Comparison of ENCODE assay signal across 12 cellular contexts in the genomic region with DNA sequence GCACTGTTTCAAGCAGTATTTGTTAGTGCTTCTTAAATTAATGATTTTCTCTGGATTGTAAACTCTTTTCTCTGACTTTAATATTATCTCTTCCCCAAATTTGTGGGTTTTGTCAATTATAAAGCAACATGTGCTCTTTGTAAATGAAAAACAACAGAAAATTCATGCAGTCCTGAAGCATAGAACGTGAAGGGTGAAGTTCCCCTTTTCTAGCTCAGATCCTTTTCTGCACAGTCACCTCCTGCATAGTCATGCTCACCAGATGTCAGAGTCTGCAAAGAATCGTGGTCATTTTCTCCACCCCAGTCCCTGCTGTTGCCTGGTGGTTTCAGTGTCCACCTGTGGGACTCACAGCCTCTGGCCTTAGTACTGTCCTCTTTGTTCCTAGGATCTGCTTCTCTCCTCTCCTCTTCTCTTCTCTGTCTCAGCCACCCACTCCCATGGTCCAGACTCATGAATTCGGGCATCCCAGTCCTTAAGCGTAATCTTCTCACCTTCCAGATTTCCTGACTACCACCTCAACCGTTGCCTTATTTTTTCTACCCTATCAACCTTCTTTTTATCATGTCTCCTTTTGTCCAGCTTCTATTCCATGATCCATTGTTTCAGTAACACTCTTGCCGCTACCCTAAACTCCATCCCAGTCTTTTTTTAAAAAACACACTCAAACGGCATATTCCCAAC.
A peak's percentile ranks its signal among the peaks of the same experiment; 100 is the strongest.
DNase-seq lines count a peak whose midpoint lies in the region; ATAC-seq and TF ChIP-seq lines count a peak whose summit lies in the region.
"Had no signal": no experiment of that assay in that cellular context is flagged by ENCODE, and none has a peak within 500 bp of the region (broad histone marks: within the 10 kb centered on the region; RNA-seq: fewer than 3 reads in every experiment).

No MANE protein-coding gene starts in this region.

- peaks cover 0 to 3% of the 10 kb centered on the region in 2 donors for H3K4me1 ChIP-seq in lung (ENCODE audit: control insufficient read depth in 2 of 2, insufficient read depth in 2 of 2, low read length in 2 of 2)
- H3K4me1 ChIP-seq: uterus had no signal

- no peaks in the 10 kb centered on the region for H3K27me3 ChIP-seq in lung (ENCODE audit: control insufficient read depth, insufficient read depth)
- H3K27me3 ChIP-seq: uterus had no signal

- H3K27ac ChIP-seq in lung (ENCODE audit: low read depth in 1 of 2, low read length in 1 of 2), result peak overlapping the region in 1 of 2 donors; percentile 11
- H3K27ac ChIP-seq: uterus had no signal

- H3K36me3 ChIP-seq in lung (ENCODE audit: control insufficient read depth in 2 of 2, insufficient read depth in 2 of 2, low read length in 2 of 2), result peaks cover 0 to 10% of the 10 kb centered on the region in 2 donors
- H3K36me3 ChIP-seq: uterus had no signal

- peaks cover 43% of the 10 kb centered on the region for H3K36me3 Mint-ChIP-seq in activated T-helper 17 cell treated with anti-CD3 and anti-CD28 coated beads, Interleukin-2, amount 50 U/mL, for 72 hours (ENCODE audit: low read depth)
- H3K36me3 Mint-ChIP-seq in activated CD4-positive, alpha-beta T cell treated with anti-CD3 and anti-CD28 coated beads, Interleukin-2, amount 10 ng/mL, durations not matched to agents 24 days and 14 days (ENCODE audit: low read depth), result peaks cover 9% of the 10 kb centered on the region

- ATAC-seq in HG03025 (IDR thresholded peaks at IDR 0.05; ENCODE audit: low FRiP score, unreplicated experiment) (peak; percentile 74), lung (ENCODE audit: insufficient read depth, low FRiP score) (peak; percentile 72)
- no peak for ATAC-seq in activated T-helper 17 cell treated with anti-CD3 and anti-CD28 coated beads, Interleukin-2, amount 50 U/mL, for 72 hours (replicated peaks)
- ATAC-seq: effector memory CD8-positive, alpha-beta T cell had no signal

- H3K4me3 ChIP-seq in lung, result no peak overlapping the region
- H3K4me3 ChIP-seq: uterus had no signal

- intact Hi-C loops in activated CD4-positive, alpha-beta T cell treated with anti-CD3 and anti-CD28 coated beads, Interleukin-2, amount 10 ng/mL, durations not matched to agents 24 days and 14 days (cut with micrococcal nuclease), result no loop called here

- 50 to 78% methylated on average over 7 of the region's 7 CpGs for WGBS in lung, 2 donors

- no peaks in the 10 kb centered on the region for H3K9me3 ChIP-seq in lung (ENCODE audit: control insufficient read depth in 2 of 2, insufficient read depth in 1 of 2, low read length in 1 of 2)
- H3K9me3 ChIP-seq: uterus had no signal

- no peak overlapping the region for H3K4me3 Mint-ChIP-seq in activated T-helper 17 cell treated with anti-CD3 and anti-CD28 coated beads, Interleukin-2, amount 50 U/mL, for 72 hours
- H3K4me3 Mint-ChIP-seq in activated CD4-positive, alpha-beta T cell treated with anti-CD3 and anti-CD28 coated beads, Interleukin-2, amount 10 ng/mL, durations not matched to agents 24 days and 14 days, result no peak overlapping the region
- H3K4me3 Mint-ChIP-seq: activated naive CD8-positive, alpha-beta T cell treated with anti-CD3 and anti-CD28 coated beads, Interleukin-2, amount 10 ng/mL, durations not matched to agents 7 days and 5 days; effector memory CD8-positive, alpha-beta T cell had no signal

- no peaks in the 10 kb centered on the region for H3K9me3 Mint-ChIP-seq in activated T-helper 17 cell treated with anti-CD3 and anti-CD28 coated beads, Interleukin-2, amount 50 U/mL, for 72 hours
- no peaks in the 10 kb centered on the region for H3K9me3 Mint-ChIP-seq in activated CD4-positive, alpha-beta T cell treated with anti-CD3 and anti-CD28 coated beads, Interleukin-2, amount 10 ng/mL, durations not matched to agents 24 days and 14 days
- H3K9me3 Mint-ChIP-seq: activated naive CD8-positive, alpha-beta T cell treated with anti-CD3 and anti-CD28 coated beads, Interleukin-2, amount 10 ng/mL, durations not matched to agents 7 days and 5 days; effector memory CD8-positive, alpha-beta T cell had no signal

- DNase-seq in GM10266 (ENCODE audit: extremely low spot score) (peak; percentile 25), RPMI7951 (ENCODE audit: low read depth) (peak; percentile 9), lung (ENCODE audit: low spot score) (no peak), NCI-H82 treated with DMSO at 0.1 percent for 48 hours (lab: John Stamatoyannopoulos, UW; ENCODE audit: unreplicated experiment) (no peak)
- no peak for DNase-seq in activated T-cell treated with anti-CD3 and anti-CD28 coated beads, Interleukin-2, amount 50 U/mL, for 48 hours
- no peak for DNase-seq in activated CD4-positive, alpha-beta T cell treated with anti-CD3 and anti-CD28 coated beads, Interleukin-2, amount 10 ng/mL, durations not matched to agents 24 days and 14 days
- DNase-seq: activated naive CD8-positive, alpha-beta T cell treated with anti-CD3 and anti-CD28 coated beads, Interleukin-2, amount 10 ng/mL, durations not matched to agents 7 days and 5 days; effector memory CD8-positive, alpha-beta T cell; NCI-H526 treated with DMSO at 0.1 percent for 48 hours; uterus had no signal

- no peaks in the 10 kb centered on the region for H3K27me3 Mint-ChIP-seq in activated T-helper 17 cell treated with anti-CD3 and anti-CD28 coated beads, Interleukin-2, amount 50 U/mL, for 72 hours
- no peaks in the 10 kb centered on the region for H3K27me3 Mint-ChIP-seq in activated CD4-positive, alpha-beta T cell treated with anti-CD3 and anti-CD28 coated beads, Interleukin-2, amount 10 ng/mL, durations not matched to agents 24 days and 14 days
- H3K27me3 Mint-ChIP-seq: activated naive CD8-positive, alpha-beta T cell treated with anti-CD3 and anti-CD28 coated beads, Interleukin-2, amount 10 ng/mL, durations not matched to agents 7 days and 5 days; effector memory CD8-positive, alpha-beta T cell had no signal

- TF ChIP-seq CTCF in GM10266 (IDR thresholded peaks at IDR 0.05; ENCODE audit: control insufficient read depth, insufficient read depth, low read depth, missing control alignments) (no peak), lung (IDR thresholded peaks at IDR 0.05; ENCODE audit: control extremely low read depth, extremely low read depth) (no peak)

- H3K4me1 Mint-ChIP-seq in activated T-helper 17 cell treated with anti-CD3 and anti-CD28 coated beads, Interleukin-2, amount 50 U/mL, for 72 hours, result peaks cover under 1% of the 10 kb centered on the region
- no peaks in the 10 kb centered on the region for H3K4me1 Mint-ChIP-seq in activated CD4-positive, alpha-beta T cell treated with anti-CD3 and anti-CD28 coated beads, Interleukin-2, amount 10 ng/mL, durations not matched to agents 24 days and 14 days
- H3K4me1 Mint-ChIP-seq: activated naive CD8-positive, alpha-beta T cell treated with anti-CD3 and anti-CD28 coated beads, Interleukin-2, amount 10 ng/mL, durations not matched to agents 7 days and 5 days had no signal

- H3K27ac Mint-ChIP-seq in activated T-helper 17 cell treated with anti-CD3 and anti-CD28 coated beads, Interleukin-2, amount 50 U/mL, for 72 hours, result no peak overlapping the region
- no peak overlapping the region for H3K27ac Mint-ChIP-seq in activated CD4-positive, alpha-beta T cell treated with anti-CD3 and anti-CD28 coated beads, Interleukin-2, amount 10 ng/mL, durations not matched to agents 24 days and 14 days
- H3K27ac Mint-ChIP-seq: activated naive CD8-positive, alpha-beta T cell treated with anti-CD3 and anti-CD28 coated beads, Interleukin-2, amount 10 ng/mL, durations not matched to agents 7 days and 5 days; effector memory CD8-positive, alpha-beta T cell had no signal

Comparison
In these comparisons a context has a peak if more than half of its experiments do, and no peak if none do; other contexts are left out.
1. DNase-seq: peak in GM10266 (single experiment) and RPMI7951 (single experiment); none in lung (single experiment), NCI-H82 treated with DMSO at 0.1 percent for 48 hours (single experiment), activated T-cell treated with anti-CD3 and anti-CD28 coated beads, Interleukin-2, amount 50 U/mL, for 48 hours (0 of 2) and activated CD4-positive, alpha-beta T cell treated with anti-CD3 and anti-CD28 coated beads, Interleukin-2, amount 10 ng/mL, durations not matched to agents 24 days and 14 days (single experiment).